Comparison of ENCODE assay signal across 1 cellular context in the genomic region with DNA sequence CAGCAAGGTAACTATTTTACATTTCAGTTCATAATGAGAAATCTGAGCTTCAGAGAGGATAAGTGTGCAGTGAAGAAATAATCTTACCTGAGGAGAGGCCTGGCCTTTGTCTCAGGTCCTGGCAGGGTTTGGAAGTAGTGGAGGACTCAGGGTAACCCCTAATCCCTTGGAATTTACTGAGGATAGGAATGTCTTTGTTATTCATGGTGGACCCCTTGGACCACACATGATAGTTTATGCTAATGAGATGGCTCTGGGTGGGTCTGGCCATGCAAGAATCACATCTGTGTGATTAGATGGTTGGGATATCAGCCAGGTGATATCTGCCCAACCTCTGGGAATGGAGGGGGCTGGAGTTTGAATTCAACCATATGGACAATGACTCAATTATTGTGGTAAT.
TF ChIP-seq lines count a peak whose summit lies in the region.

No MANE protein-coding gene starts in this region.

TF ChIP-seq in GM23338, 12 proteins besides CTCF, POLR2A, EP300 and RAD21 (continued from another document):
- TF ChIP-seq, protein P1, sequence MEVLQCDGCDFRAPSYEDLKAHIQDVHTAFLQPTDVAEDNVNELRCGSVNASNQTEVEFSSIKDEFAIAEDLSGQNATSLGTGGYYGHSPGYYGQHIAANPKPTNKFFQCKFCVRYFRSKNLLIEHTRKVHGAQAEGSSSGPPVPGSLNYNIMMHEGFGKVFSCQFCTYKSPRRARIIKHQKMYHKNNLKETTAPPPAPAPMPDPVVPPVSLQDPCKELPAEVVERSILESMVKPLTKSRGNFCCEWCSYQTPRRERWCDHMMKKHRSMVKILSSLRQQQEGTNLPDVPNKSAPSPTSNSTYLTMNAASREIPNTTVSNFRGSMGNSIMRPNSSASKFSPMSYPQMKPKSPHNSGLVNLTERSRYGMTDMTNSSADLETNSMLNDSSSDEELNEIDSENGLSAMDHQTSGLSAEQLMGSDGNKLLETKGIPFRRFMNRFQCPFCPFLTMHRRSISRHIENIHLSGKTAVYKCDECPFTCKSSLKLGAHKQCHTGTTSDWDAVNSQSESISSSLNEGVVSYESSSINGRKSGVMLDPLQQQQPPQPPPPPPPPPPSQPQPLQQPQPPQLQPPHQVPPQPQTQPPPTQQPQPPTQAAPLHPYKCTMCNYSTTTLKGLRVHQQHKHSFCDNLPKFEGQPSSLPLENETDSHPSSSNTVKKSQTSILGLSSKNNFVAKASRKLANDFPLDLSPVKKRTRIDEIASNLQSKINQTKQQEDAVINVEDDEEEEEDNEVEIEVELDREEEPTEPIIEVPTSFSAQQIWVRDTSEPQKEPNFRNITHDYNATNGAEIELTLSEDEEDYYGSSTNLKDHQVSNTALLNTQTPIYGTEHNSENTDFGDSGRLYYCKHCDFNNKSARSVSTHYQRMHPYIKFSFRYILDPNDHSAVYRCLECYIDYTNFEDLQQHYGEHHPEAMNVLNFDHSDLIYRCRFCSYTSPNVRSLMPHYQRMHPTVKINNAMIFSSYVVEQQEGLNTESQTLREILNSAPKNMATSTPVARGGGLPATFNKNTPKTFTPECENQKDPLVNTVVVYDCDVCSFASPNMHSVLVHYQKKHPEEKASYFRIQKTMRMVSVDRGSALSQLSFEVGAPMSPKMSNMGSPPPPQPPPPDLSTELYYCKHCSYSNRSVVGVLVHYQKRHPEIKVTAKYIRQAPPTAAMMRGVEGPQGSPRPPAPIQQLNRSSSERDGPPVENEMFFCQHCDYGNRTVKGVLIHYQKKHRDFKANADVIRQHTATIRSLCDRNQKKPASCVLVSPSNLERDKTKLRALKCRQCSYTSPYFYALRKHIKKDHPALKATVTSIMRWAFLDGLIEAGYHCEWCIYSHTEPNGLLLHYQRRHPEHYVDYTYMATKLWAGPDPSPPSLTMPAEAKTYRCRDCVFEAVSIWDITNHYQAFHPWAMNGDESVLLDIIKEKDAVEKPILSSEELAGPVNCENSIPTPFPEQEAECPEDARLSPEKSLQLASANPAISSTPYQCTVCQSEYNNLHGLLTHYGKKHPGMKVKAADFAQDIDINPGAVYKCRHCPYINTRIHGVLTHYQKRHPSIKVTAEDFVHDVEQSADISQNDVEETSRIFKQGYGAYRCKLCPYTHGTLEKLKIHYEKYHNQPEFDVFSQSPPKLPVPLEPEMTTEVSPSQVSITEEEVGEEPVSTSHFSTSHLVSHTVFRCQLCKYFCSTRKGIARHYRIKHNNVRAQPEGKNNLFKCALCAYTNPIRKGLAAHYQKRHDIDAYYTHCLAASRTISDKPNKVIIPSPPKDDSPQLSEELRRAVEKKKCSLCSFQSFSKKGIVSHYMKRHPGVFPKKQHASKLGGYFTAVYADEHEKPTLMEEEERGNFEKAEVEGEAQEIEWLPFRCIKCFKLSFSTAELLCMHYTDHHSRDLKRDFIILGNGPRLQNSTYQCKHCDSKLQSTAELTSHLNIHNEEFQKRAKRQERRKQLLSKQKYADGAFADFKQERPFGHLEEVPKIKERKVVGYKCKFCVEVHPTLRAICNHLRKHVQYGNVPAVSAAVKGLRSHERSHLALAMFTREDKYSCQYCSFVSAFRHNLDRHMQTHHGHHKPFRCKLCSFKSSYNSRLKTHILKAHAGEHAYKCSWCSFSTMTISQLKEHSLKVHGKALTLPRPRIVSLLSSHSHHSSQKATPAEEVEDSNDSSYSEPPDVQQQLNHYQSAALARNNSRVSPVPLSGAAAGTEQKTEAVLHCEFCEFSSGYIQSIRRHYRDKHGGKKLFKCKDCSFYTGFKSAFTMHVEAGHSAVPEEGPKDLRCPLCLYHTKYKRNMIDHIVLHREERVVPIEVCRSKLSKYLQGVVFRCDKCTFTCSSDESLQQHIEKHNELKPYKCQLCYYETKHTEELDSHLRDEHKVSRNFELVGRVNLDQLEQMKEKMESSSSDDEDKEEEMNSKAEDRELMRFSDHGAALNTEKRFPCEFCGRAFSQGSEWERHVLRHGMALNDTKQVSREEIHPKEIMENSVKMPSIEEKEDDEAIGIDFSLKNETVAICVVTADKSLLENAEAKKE (CRISPR knock-in tag; IDR thresholded peaks at IDR 0.05), result peak; percentile 42; the same call in 1 of the 2 replicates
- TF ChIP-seq CREB1 (CRISPR knock-in tag; IDR thresholded peaks at IDR 0.05; ENCODE audit: low read depth), result no peak
